In the genomic region with DNA sequence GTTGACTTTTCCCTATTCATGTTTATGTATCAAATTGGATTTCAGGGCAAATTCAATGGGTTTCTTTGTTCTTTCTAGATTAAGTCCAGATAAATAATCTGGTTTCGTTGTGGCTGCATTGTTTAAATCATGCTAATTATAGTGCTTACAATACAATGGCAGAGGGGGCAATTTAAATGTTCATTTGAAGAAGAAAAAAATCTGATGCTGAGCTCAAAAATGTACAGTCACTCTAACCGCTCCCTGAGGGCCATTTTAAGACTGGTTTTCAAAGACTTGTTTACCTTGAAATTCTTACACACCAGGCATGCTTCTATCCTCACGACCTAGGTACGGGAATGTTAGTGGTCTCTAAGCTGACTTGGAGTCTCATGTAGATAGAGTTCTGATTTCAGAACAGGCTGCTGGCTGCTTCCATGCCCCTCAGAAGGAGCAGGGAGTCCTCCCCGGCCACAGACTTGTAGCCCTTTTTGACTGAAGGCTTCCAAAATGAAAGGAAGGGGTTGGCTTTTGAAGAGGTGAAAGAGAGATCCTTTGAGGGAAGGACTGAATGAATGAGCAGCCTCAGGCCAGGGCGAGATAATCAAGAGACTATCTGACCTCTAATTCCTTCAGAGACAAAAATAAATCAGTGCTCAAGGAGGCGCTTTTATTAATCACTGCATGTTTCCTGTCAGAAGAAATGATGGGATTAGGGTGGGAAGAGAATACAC, we compare ENCODE assay signal across 10 cellular contexts.
A peak's percentile ranks its signal among the peaks of the same experiment; 100 is the strongest.
DNase-seq lines count a peak whose midpoint lies in the region; TF ChIP-seq lines count a peak whose summit lies in the region.
"Had no signal": no experiment of that assay in that cellular context is flagged by ENCODE, and none has a peak within 500 bp of the region (broad histone marks: within the 10 kb centered on the region; RNA-seq: fewer than 3 reads in every experiment).

No MANE protein-coding gene starts in this region.

- H3K27ac Mint-ChIP-seq in neural crest cell (ENCODE audit: unreplicated experiment): peak overlapping the region; percentile 98

- H3K4me3 Mint-ChIP-seq in neural crest cell: peak overlapping the region; percentile 54

- no peaks in the 10 kb centered on the region for H3K36me3 ChIP-seq in DOHH2 (ENCODE audit: control insufficient read depth, low read length)
- H3K36me3 ChIP-seq in KMS-11 (ENCODE audit: insufficient read depth): no peaks in the 10 kb centered on the region

- peaks cover 57% of the 10 kb centered on the region for H3K4me1 ChIP-seq in DOHH2 (ENCODE audit: control insufficient read depth, low read length)
- H3K4me1 ChIP-seq in KMS-11 (ENCODE audit: low read depth, poor library complexity, severe bottlenecking): peaks cover 13% of the 10 kb centered on the region

- H3K4me3 ChIP-seq in DOHH2 (ENCODE audit: low read length) (peak overlapping the region; percentile 54), KMS-11 (IDR thresholded peaks at IDR 0.05; ENCODE audit: insufficient read depth, low read depth, low read length) (no peak overlapping the region)

- H3K9me3 ChIP-seq in DOHH2 (ENCODE audit: control insufficient read depth, insufficient read depth, low read length): no peaks in the 10 kb centered on the region

- no peaks in the 10 kb centered on the region for H3K36me3 Mint-ChIP-seq in neural crest cell (ENCODE audit: low read depth)

- peak overlapping the region; percentile 77 for H3K4me2 ChIP-seq in DOHH2 (ENCODE audit: low read length)
- H3K4me2 ChIP-seq in KMS-11: no peak overlapping the region

- H3K4me1 Mint-ChIP-seq in neural crest cell: peaks cover 36% of the 10 kb centered on the region

- peaks cover 10% of the 10 kb centered on the region; the same call in 1 of the 2 replicates for H3F3A ChIP-seq in DOHH2 (ENCODE audit: control insufficient read depth, insufficient read depth)

- no peaks in the 10 kb centered on the region for H3K27me3 ChIP-seq in DOHH2 (ENCODE audit: control insufficient read depth, low read length)
- H3K27me3 ChIP-seq in KMS-11 (ENCODE audit: insufficient read depth, low read depth): no peaks in the 10 kb centered on the region

- H3K79me2 ChIP-seq in DOHH2 (ENCODE audit: control insufficient read depth, low read length): no peaks in the 10 kb centered on the region; the same call in 1 of the 2 replicates
- H3K79me2 ChIP-seq in KMS-11 (ENCODE audit: insufficient read depth, low read depth): no peaks in the 10 kb centered on the region

- no peak for TF ChIP-seq CTCF in DOHH2 (IDR thresholded peaks at IDR 0.05; ENCODE audit: low read depth, low read length, poor library complexity, severe bottlenecking)
- no peak for TF ChIP-seq CTCF in KMS-11 (conservative IDR thresholded peaks at IDR 0.05; ENCODE audit: low read depth, low read length)
- TF ChIP-seq CTCF in neural crest cell (conservative IDR thresholded peaks at IDR 0.05): no peak

- DNase-seq in neural crest cell (ENCODE audit: low read depth, low spot score): peak; percentile 9
- DNase-seq in NCI-H2227 (lab: John Stamatoyannopoulos, UW; ENCODE audit: unreplicated experiment): no peak
- no peak for DNase-seq in NCI-H82 treated with DMSO at 0.1 percent for 48 hours (lab: John Stamatoyannopoulos, UW; ENCODE audit: unreplicated experiment)
- no peak for DNase-seq in inferior parietal cortex (ENCODE audit: extremely low spot score)
- DNase-seq: DMS 273 treated with DMSO at 0.1 percent for 48 hours, GOT3, NCI-H2081 had no signal

- H2AFZ ChIP-seq in KMS-11 (ENCODE audit: low read depth): 0 out of 2 replicates have a peak overlapping the region, but pooled peaks have one; percentile 2

- peak overlapping the region; percentile 41 for H3K27ac ChIP-seq in DOHH2 (ENCODE audit: low read depth, low read length)
- H3K27ac ChIP-seq in KMS-11: no peak overlapping the region
- peak overlapping the region; percentile 60 for H3K27ac ChIP-seq in cingulate gyrus (ENCODE audit: low read depth, low read length)

- H4K20me1 ChIP-seq in DOHH2 (ENCODE audit: control insufficient read depth, insufficient read depth, low read depth, low read length): no peaks in the 10 kb centered on the region
- H4K20me1 ChIP-seq in KMS-11 (ENCODE audit: insufficient read depth): no peaks in the 10 kb centered on the region

- no peaks in the 10 kb centered on the region for H3K27me3 Mint-ChIP-seq in neural crest cell (ENCODE audit: low read depth)

- no peak overlapping the region for H3K9ac ChIP-seq in KMS-11

- H3K9me2 ChIP-seq in DOHH2 (replicated peaks; ENCODE audit: control insufficient read depth, low read length): no peaks in the 10 kb centered on the region

- H3K9me3 Mint-ChIP-seq in neural crest cell: no peaks in the 10 kb centered on the region
